1 cellular context compared by ENCODE assay signal in the genomic region with DNA sequence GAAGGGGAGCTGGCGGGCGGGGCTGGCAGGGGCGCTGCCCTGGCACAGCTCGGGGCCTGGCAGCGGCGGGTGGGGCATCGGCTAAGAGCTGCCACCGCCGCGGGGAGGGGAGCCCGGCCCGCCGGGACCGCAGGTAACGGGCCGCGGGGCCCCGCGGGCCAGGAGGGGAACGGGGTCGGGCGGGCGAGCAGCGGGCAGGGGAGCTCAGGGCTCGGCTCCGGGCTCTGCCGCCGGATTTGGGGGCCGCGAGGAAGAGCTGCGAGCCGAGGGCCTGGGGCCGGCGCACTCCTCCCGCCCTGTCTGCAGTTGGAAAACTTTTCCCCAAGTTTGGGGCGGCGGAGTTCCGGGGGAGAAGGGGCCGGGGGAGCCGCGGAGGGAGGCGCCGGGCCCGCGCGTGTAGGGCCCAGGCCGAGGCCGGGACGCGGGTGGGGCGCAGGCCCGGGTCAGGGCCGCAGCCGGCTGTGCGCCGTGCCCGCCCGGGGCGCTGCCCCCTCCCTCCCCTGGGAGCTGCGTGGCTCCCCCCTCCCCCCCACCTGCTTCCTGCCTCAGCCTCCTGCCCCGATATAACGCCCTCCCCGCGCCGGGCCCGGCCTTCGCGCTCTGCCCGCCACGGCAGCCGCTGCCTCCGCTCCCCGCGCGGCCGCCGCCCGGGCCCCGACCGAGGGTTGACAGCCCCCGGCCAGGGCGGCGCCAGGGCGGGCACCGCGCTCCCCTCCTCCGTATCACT.
A peak's percentile ranks its signal among the peaks of the same experiment; 100 is the strongest.
TF ChIP-seq lines count a peak whose summit lies in the region.

No MANE protein-coding gene starts in this region.

TF ChIP-seq in GM12878, 131 proteins besides CTCF, POLR2A, EP300 and RAD21 (continues in another document):
- no peak for TF ChIP-seq USF1 (IDR thresholded peaks at IDR 0.05; ENCODE audit: borderline replicate concordance, extremely low read length, insufficient read depth, low read depth, low read length)
- no peak for TF ChIP-seq ZBTB11 (CRISPR knock-in tag; IDR thresholded peaks at IDR 0.05)
- TF ChIP-seq NR2F1 (conservative IDR thresholded peaks at IDR 0.05), result no peak
- TF ChIP-seq, protein P1, sequence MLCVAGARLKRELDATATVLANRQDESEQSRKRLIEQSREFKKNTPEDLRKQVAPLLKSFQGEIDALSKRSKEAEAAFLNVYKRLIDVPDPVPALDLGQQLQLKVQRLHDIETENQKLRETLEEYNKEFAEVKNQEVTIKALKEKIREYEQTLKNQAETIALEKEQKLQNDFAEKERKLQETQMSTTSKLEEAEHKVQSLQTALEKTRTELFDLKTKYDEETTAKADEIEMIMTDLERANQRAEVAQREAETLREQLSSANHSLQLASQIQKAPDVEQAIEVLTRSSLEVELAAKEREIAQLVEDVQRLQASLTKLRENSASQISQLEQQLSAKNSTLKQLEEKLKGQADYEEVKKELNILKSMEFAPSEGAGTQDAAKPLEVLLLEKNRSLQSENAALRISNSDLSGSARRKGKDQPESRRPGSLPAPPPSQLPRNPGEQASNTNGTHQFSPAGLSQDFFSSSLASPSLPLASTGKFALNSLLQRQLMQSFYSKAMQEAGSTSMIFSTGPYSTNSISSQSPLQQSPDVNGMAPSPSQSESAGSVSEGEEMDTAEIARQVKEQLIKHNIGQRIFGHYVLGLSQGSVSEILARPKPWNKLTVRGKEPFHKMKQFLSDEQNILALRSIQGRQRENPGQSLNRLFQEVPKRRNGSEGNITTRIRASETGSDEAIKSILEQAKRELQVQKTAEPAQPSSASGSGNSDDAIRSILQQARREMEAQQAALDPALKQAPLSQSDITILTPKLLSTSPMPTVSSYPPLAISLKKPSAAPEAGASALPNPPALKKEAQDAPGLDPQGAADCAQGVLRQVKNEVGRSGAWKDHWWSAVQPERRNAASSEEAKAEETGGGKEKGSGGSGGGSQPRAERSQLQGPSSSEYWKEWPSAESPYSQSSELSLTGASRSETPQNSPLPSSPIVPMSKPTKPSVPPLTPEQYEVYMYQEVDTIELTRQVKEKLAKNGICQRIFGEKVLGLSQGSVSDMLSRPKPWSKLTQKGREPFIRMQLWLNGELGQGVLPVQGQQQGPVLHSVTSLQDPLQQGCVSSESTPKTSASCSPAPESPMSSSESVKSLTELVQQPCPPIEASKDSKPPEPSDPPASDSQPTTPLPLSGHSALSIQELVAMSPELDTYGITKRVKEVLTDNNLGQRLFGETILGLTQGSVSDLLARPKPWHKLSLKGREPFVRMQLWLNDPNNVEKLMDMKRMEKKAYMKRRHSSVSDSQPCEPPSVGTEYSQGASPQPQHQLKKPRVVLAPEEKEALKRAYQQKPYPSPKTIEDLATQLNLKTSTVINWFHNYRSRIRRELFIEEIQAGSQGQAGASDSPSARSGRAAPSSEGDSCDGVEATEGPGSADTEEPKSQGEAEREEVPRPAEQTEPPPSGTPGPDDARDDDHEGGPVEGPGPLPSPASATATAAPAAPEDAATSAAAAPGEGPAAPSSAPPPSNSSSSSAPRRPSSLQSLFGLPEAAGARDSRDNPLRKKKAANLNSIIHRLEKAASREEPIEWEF (IDR thresholded peaks at IDR 0.05; ENCODE audit: insufficient replicate concordance, low read depth, low read length), result no peak
- TF ChIP-seq SREBF1 (IDR thresholded peaks at IDR 0.05; ENCODE audit: low read length), result no peak
- TF ChIP-seq, protein P2, sequence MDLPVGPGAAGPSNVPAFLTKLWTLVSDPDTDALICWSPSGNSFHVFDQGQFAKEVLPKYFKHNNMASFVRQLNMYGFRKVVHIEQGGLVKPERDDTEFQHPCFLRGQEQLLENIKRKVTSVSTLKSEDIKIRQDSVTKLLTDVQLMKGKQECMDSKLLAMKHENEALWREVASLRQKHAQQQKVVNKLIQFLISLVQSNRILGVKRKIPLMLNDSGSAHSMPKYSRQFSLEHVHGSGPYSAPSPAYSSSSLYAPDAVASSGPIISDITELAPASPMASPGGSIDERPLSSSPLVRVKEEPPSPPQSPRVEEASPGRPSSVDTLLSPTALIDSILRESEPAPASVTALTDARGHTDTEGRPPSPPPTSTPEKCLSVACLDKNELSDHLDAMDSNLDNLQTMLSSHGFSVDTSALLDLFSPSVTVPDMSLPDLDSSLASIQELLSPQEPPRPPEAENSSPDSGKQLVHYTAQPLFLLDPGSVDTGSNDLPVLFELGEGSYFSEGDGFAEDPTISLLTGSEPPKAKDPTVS (IDR thresholded peaks at IDR 0.05; ENCODE audit: low read depth, low read length), result no peak
- TF ChIP-seq, protein P3, sequence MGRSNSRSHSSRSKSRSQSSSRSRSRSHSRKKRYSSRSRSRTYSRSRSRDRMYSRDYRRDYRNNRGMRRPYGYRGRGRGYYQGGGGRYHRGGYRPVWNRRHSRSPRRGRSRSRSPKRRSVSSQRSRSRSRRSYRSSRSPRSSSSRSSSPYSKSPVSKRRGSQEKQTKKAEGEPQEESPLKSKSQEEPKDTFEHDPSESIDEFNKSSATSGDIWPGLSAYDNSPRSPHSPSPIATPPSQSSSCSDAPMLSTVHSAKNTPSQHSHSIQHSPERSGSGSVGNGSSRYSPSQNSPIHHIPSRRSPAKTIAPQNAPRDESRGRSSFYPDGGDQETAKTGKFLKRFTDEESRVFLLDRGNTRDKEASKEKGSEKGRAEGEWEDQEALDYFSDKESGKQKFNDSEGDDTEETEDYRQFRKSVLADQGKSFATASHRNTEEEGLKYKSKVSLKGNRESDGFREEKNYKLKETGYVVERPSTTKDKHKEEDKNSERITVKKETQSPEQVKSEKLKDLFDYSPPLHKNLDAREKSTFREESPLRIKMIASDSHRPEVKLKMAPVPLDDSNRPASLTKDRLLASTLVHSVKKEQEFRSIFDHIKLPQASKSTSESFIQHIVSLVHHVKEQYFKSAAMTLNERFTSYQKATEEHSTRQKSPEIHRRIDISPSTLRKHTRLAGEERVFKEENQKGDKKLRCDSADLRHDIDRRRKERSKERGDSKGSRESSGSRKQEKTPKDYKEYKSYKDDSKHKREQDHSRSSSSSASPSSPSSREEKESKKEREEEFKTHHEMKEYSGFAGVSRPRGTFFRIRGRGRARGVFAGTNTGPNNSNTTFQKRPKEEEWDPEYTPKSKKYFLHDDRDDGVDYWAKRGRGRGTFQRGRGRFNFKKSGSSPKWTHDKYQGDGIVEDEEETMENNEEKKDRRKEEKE (IDR thresholded peaks at IDR 0.05), result no peak
- TF ChIP-seq IRF4 (IDR thresholded peaks at IDR 0.05; ENCODE audit: low read depth, low read length), result no peak
- no peak for TF ChIP-seq MEF2A (IDR thresholded peaks at IDR 0.05; ENCODE audit: insufficient read depth, low read depth, low read length)
- no peak for TF ChIP-seq CHD1 (IDR thresholded peaks at IDR 0.05; ENCODE audit: low read depth, low read length)
- no peak for TF ChIP-seq SIN3A (IDR thresholded peaks at IDR 0.05; ENCODE audit: low read depth, low read length)
- peak; percentile 10 for TF ChIP-seq NKRF (conservative IDR thresholded peaks at IDR 0.05)
- peak in 1 of 2 experiments; percentile 11; a peak in 1 of 4 replicates for TF ChIP-seq BHLHE40 (IDR thresholded peaks at IDR 0.05; ENCODE audit: borderline replicate concordance in 1 of 2, low read depth in 2 of 2, low read length in 1 of 2)
- TF ChIP-seq PRDM15 (CRISPR knock-in tag; IDR thresholded peaks at IDR 0.05), result no peak
- TF ChIP-seq CBFB (IDR thresholded peaks at IDR 0.05; ENCODE audit: low read depth), result no peak
- TF ChIP-seq FOXM1 (IDR thresholded peaks at IDR 0.05; ENCODE audit: low read depth, low read length), result no peak
- TF ChIP-seq, protein P4, sequence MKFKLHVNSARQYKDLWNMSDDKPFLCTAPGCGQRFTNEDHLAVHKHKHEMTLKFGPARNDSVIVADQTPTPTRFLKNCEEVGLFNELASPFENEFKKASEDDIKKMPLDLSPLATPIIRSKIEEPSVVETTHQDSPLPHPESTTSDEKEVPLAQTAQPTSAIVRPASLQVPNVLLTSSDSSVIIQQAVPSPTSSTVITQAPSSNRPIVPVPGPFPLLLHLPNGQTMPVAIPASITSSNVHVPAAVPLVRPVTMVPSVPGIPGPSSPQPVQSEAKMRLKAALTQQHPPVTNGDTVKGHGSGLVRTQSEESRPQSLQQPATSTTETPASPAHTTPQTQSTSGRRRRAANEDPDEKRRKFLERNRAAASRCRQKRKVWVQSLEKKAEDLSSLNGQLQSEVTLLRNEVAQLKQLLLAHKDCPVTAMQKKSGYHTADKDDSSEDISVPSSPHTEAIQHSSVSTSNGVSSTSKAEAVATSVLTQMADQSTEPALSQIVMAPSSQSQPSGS (IDR thresholded peaks at IDR 0.05; ENCODE audit: low read length), result no peak
- TF ChIP-seq POU2F2 (IDR thresholded peaks at IDR 0.05; ENCODE audit: borderline replicate concordance, low read depth, low read length), result 0 out of 3 replicates have a peak, but pooled peaks have one; percentile 10
- no peak for TF ChIP-seq PKNOX1 (IDR thresholded peaks at IDR 0.05)
- no peak for TF ChIP-seq ETV6 (conservative IDR thresholded peaks at IDR 0.05 in 1 of 2, IDR thresholded peaks at IDR 0.05 in 1 of 2; ENCODE audit: borderline replicate concordance in 1 of 2, low read depth in 1 of 2)
- TF ChIP-seq MXI1 (IDR thresholded peaks at IDR 0.05; ENCODE audit: low read depth, low read length), result 0 out of 2 replicates have a peak, but pooled peaks have one; percentile 3
- TF ChIP-seq EGR1 (IDR thresholded peaks at IDR 0.05; ENCODE audit: borderline replicate concordance in 1 of 2, low read depth in 2 of 2, low read length in 2 of 2), result no peak
- TF ChIP-seq YY1 (IDR thresholded peaks at IDR 0.05; ENCODE audit: low read depth, low read length), result peak; percentile 1; the same call in 1 of the 2 replicates
- TF ChIP-seq KLF5 (IDR thresholded peaks at IDR 0.05; ENCODE audit: partially characterized antibody), result no peak
- TF ChIP-seq KDM1A (IDR thresholded peaks at IDR 0.05; ENCODE audit: borderline replicate concordance), result no peak
